25 cellular contexts compared by ENCODE assay signal in genomic region chr12:16281157-16281556, GRCh38. TPM values are rescaled to one million over a fixed set of nuclear protein-coding genes. Genes with fewer than 3 reads are reported as not detected.
A peak's percentile ranks its signal among the peaks of the same experiment; 100 is the strongest.
DNase-seq lines count a peak whose midpoint lies in the region; ATAC-seq, FAIRE-seq and TF ChIP-seq lines count a peak whose summit lies in the region.
"Had no signal": no experiment of that assay in that cellular context is flagged by ENCODE, and none has a peak within 500 bp of the region (broad histone marks: within the 10 kb centered on the region; RNA-seq: fewer than 3 reads in every experiment).

No MANE protein-coding gene starts in this region.

- H3K4me3 ChIP-seq in liver (ENCODE audit: low read depth in 1 of 3, low read length in 3 of 3) (no peak overlapping the region), HepG2 (replicated peaks in 1 of 3; ENCODE audit: insufficient read depth in 1 of 3, low read depth in 2 of 3, low read length in 3 of 3) (no peak overlapping the region), gastroesophageal sphincter (no peak overlapping the region)
- H3K4me3 ChIP-seq: BLaER1 had no signal

- intact Hi-C loops in HepG2 (cut with micrococcal nuclease; ENCODE audit: unreplicated experiment), result no loop called here

- peaks cover 3 to 12% (median 6%) of the 10 kb centered on the region in 3 donors for H3K9me3 Mint-ChIP-seq in T-cell
- H3K9me3 Mint-ChIP-seq: dendritic cell treated with granulocyte-macrophage colony-stimulating factor and Interleukin-4, amounts not matched to agents 40 ng/mL and 50 ng/mL, for 4 days; nephron progenitor cell had no signal

- FAIRE-seq in HepG2 (lab: Jason Lieb, UNC), result no peak
- FAIRE-seq: A204.1 had no signal

- no peaks in the 10 kb centered on the region for H3K36me3 Mint-ChIP-seq in T-cell
- H3K36me3 Mint-ChIP-seq: activated naive CD8-positive, alpha-beta T cell had no signal

- no peaks in the 10 kb centered on the region for H3K79me2 ChIP-seq in HepG2 (ENCODE audit: insufficient read depth, low read length)

- no peak overlapping the region for H2AFZ ChIP-seq in HepG2 (ENCODE audit: low read length)

- no peak overlapping the region for H3K4me2 ChIP-seq in HepG2 (ENCODE audit: low read depth, low read length)
- H3K4me2 ChIP-seq: BLaER1 had no signal

- no TSS peak for BruUV-seq in HepG2 (replicated peaks; lab: Mats Ljungman, UMichigan)

- no peak for DNase-seq in HepG2 (ENCODE audit: low spot score)
- DNase-seq in omental fat pad (ENCODE audit: low spot score), result no peak
- no peak for DNase-seq in T-cell
- DNase-seq in DMS153 (lab: John Stamatoyannopoulos, UW), result no peak
- DNase-seq: activated CD4-positive, alpha-beta T cell treated with anti-CD3 and anti-CD28 coated beads for 36 hours; activated T-cell treated with anti-CD3 and anti-CD28 coated beads, Interleukin-2, amount 50 U/mL, for 72 hours; Caco-2; kidney; NCI-H774; nephron progenitor cell; OCI-M1; SHP77 treated with DMSO at 0.1 percent for 48 hours had no signal

- no peak overlapping the region for H3K4me3 Mint-ChIP-seq in T-cell
- H3K4me3 Mint-ChIP-seq: activated CD4-positive, alpha-beta T cell treated with anti-CD3 and anti-CD28 coated beads for 36 hours; activated naive CD8-positive, alpha-beta T cell; activated T-cell treated with anti-CD3 and anti-CD28 coated beads, Interleukin-2, amount 50 U/mL, for 72 hours; dendritic cell treated with granulocyte-macrophage colony-stimulating factor and Interleukin-4, amounts not matched to agents 40 ng/mL and 50 ng/mL, for 4 days; nephron progenitor cell had no signal

- H3K4me1 Mint-ChIP-seq in T-cell, result no peaks in the 10 kb centered on the region
- H3K4me1 Mint-ChIP-seq: activated CD4-positive, alpha-beta T cell treated with anti-CD3 and anti-CD28 coated beads for 36 hours had no signal

- no peaks in the 10 kb centered on the region for H4K20me1 ChIP-seq in HepG2 (ENCODE audit: insufficient read depth, low read length)
- H4K20me1 ChIP-seq: BLaER1 had no signal

- H3K27me3 Mint-ChIP-seq in T-cell, result no peaks in the 10 kb centered on the region
- H3K27me3 Mint-ChIP-seq: activated CD4-positive, alpha-beta T cell treated with anti-CD3 and anti-CD28 coated beads for 36 hours; activated naive CD8-positive, alpha-beta T cell; dendritic cell treated with granulocyte-macrophage colony-stimulating factor and Interleukin-4, amounts not matched to agents 40 ng/mL and 50 ng/mL, for 4 days had no signal

- TF ChIP-seq POLR2A in HepG2 (IDR thresholded peaks at IDR 0.05; ENCODE audit: insufficient read depth in 1 of 2, low read depth in 2 of 2, low read length in 2 of 2) (no peak), gastroesophageal sphincter (IDR thresholded peaks at IDR 0.05) (no peak)

- in situ Hi-C loops in HepG2 (cut with HindIII; ENCODE audit: extremely low pct_ligation_motif_present, low pct_unique_long_range_greater_than_20kb), result no loop called here

- H3K4me1 ChIP-seq in liver (ENCODE audit: control insufficient read depth in 4 of 4, insufficient read depth in 4 of 4, low read length in 3 of 4), result peaks cover 1 to 15% (median 10%) of the 10 kb centered on the region in 4 donors
- H3K4me1 ChIP-seq in HepG2 (ENCODE audit: insufficient read depth, low read length), result no peaks in the 10 kb centered on the region
- H3K4me1 ChIP-seq in gastroesophageal sphincter, result no peaks in the 10 kb centered on the region
- H3K4me1 ChIP-seq: BLaER1, Caco-2 had no signal

- TF ChIP-seq RAD21 in liver (IDR thresholded peaks at IDR 0.05), result peak; percentile 66 to 72
- TF ChIP-seq RAD21 in HepG2 (CRISPR knock-in tag; IDR thresholded peaks at IDR 0.05), result no peak

- ATAC-seq in HepG2 (no peak), gastroesophageal sphincter (peak; percentile 82), omental fat pad (ENCODE audit: low FRiP score) (peak; percentile 41), GM18867 (IDR thresholded peaks at IDR 0.05; ENCODE audit: unreplicated experiment) (no peak), T-cell (replicated peaks in 1 of 4) (no peak), GM21723 (IDR thresholded peaks at IDR 0.05; ENCODE audit: unreplicated experiment) (no peak)
- ATAC-seq: activated CD4-positive, alpha-beta T cell treated with anti-CD3 and anti-CD28 coated beads for 36 hours; activated T-cell treated with anti-CD3 and anti-CD28 coated beads, Interleukin-2, amount 50 U/mL, for 72 hours had no signal

- no peak overlapping the region for H3K9ac ChIP-seq in liver (ENCODE audit: low read depth in 1 of 2, low read length in 2 of 2)
- no peak overlapping the region for H3K9ac ChIP-seq in HepG2 (ENCODE audit: insufficient read depth, low read depth, low read length)
- H3K9ac ChIP-seq: BLaER1 had no signal

- H3K27ac Mint-ChIP-seq in T-cell, result no peak overlapping the region
- H3K27ac Mint-ChIP-seq: activated CD4-positive, alpha-beta T cell treated with anti-CD3 and anti-CD28 coated beads for 36 hours; activated naive CD8-positive, alpha-beta T cell; activated T-cell treated with anti-CD3 and anti-CD28 coated beads, Interleukin-2, amount 50 U/mL, for 72 hours; dendritic cell treated with granulocyte-macrophage colony-stimulating factor and Interleukin-4, amounts not matched to agents 40 ng/mL and 50 ng/mL, for 4 days; nephron progenitor cell had no signal

- H3K27ac ChIP-seq in liver (ENCODE audit: low read depth in 1 of 2, low read length in 2 of 2), result peak overlapping the region; percentile 48 to 85
- no peak overlapping the region for H3K27ac ChIP-seq in HepG2 (ENCODE audit: extremely low read length, insufficient read depth, low read length)
- H3K27ac ChIP-seq in gastroesophageal sphincter, result no peak overlapping the region
- H3K27ac ChIP-seq: BLaER1 had no signal

- POLR2A ChIA-PET in HepG2 (lab: Yijun Ruan, JAX), result no interaction called here
- POLR2A ChIA-PET in T-cell (lab: Charles Lee), result no interaction called here

- TF ChIP-seq EP300 in HepG2 (IDR thresholded peaks at IDR 0.05; ENCODE audit: low read depth in 2 of 2, low read length in 2 of 2) (no peak), HepG2 (CRISPR knock-in tag; IDR thresholded peaks at IDR 0.05; ENCODE audit: borderline replicate concordance) (no peak), gastroesophageal sphincter (IDR thresholded peaks at IDR 0.05) (no peak)

- no peaks in the 10 kb centered on the region for H3K9me3 ChIP-seq in liver (ENCODE audit: control insufficient read depth in 4 of 4, low read length in 3 of 4)
- H3K9me3 ChIP-seq in HepG2 (ENCODE audit: low read length), result no peaks in the 10 kb centered on the region
- H3K9me3 ChIP-seq in gastroesophageal sphincter, result no peaks in the 10 kb centered on the region
- H3K9me3 ChIP-seq: BLaER1, Caco-2 had no signal

- 23% methylated on average over 3 of the region's 3 CpGs for WGBS in liver
- 2% methylated on average over 3 of the region's 3 CpGs for WGBS in HepG2 (ENCODE audit: low lambda C conversion rate)
- WGBS in gastroesophageal sphincter (ENCODE audit: low coverage in 1 of 2), 2 donors, result 48 to 70% methylated on average over 3 of the region's 3 CpGs

- TF ChIP-seq CTCF in liver (IDR thresholded peaks at IDR 0.05; ENCODE audit: low read depth, low read length, missing input control) (no peak), HepG2 (CRISPR knock-in tag; IDR thresholded peaks at IDR 0.05) (no peak), gastroesophageal sphincter (IDR thresholded peaks at IDR 0.05) (no peak), omental fat pad (IDR thresholded peaks at IDR 0.05) (no peak)

- no peaks in the 10 kb centered on the region for H3K36me3 ChIP-seq in liver (ENCODE audit: control insufficient read depth in 4 of 4, insufficient read depth in 3 of 4, low read depth in 1 of 4, low read length in 3 of 4)
- no peaks in the 10 kb centered on the region for H3K36me3 ChIP-seq in HepG2 (replicated peaks in 1 of 2; ENCODE audit: control insufficient read depth in 1 of 2, insufficient read depth in 2 of 2, low read length in 2 of 2)
- no peaks in the 10 kb centered on the region for H3K36me3 ChIP-seq in gastroesophageal sphincter
- H3K36me3 ChIP-seq: BLaER1 had no signal

- CTCF ChIA-PET in HepG2 (lab: Yijun Ruan, JAX; ENCODE audit: low intra/inter-chr PET ratio, low total read pairs), result no interaction called here
- CTCF ChIA-PET in T-cell (lab: Charles Lee), result no interaction called here

- H3K27me3 ChIP-seq in liver (ENCODE audit: control insufficient read depth in 4 of 4, insufficient read depth in 4 of 4, low read length in 3 of 4), result no peaks in the 10 kb centered on the region
- no peaks in the 10 kb centered on the region for H3K27me3 ChIP-seq in HepG2 (ENCODE audit: control insufficient read depth in 1 of 2, insufficient read depth in 2 of 2, low read length in 2 of 2)
- H3K27me3 ChIP-seq in gastroesophageal sphincter, result no peaks in the 10 kb centered on the region
- H3K27me3 ChIP-seq: BLaER1 had no signal

TF ChIP-seq in HepG2, 621 proteins besides CTCF, POLR2A, EP300 and RAD21 (continues in another document):
- TF ChIP-seq SKI (IDR thresholded peaks at IDR 0.05; ENCODE audit: partially characterized antibody), result no peak
- no peak for TF ChIP-seq TEAD3 (CRISPR knock-in tag; optimal IDR thresholded peaks at IDR 0.05; ENCODE audit: borderline replicate concordance)
- no peak for TF ChIP-seq KDM6A (CRISPR knock-in tag; IDR thresholded peaks at IDR 0.05; ENCODE audit: low read depth)

RNA-seq across cellular contexts. Expression of gene SLC15A5, which starts 3.7 kb away (rescaled TPM):
- total RNA-seq in liver (not detected), HepG2 (2016; rRNA removed; fragmentation: Illumina TruSeq; extraction: Trizol) (not detected in 2 replicates), gastroesophageal sphincter (not detected), omental fat pad (under 1 TPM in 1 of 4 donors, not detected in 3; 0.50 TPM), T-cell (not detected)
- polyA plus RNA-seq in liver (not detected), HepG2 (2011; rRNA removed) (not detected in 2 replicates)
- total RNA-seq in HepG2 (2016; cell fraction: cytosol; rRNA removed; fragmentation: Illumina TruSeq; extraction: Trizol; ENCODE audit: low read depth), result not detected in 2 replicates
- total RNA-seq in HepG2 (2016; cell fraction: insoluble cytoplasmic fraction; rRNA removed; fragmentation: Illumina TruSeq; extraction: Trizol), result not detected in 2 replicates
- total RNA-seq in HepG2 (2016; cell fraction: membrane; rRNA removed; fragmentation: Illumina TruSeq; extraction: Trizol), result not detected in 2 replicates
- total RNA-seq in HepG2 (2016; cell fraction: nucleus; rRNA removed; fragmentation: Illumina TruSeq; extraction: Trizol), result not detected in 2 replicates
- polyA plus RNA-seq in HepG2 (2011; cell fraction: cytosol; rRNA removed), result not detected in 2 replicates
- polyA plus RNA-seq in HepG2 (2011; cell fraction: nucleus; rRNA removed), result not detected in 2 replicates
- not detected in 2 replicates for polyA plus RNA-seq in HepG2 (2012)
- not detected in 2 replicates for polyA plus RNA-seq in HepG2 (2016; cell fraction: cytosol; fragmentation: Illumina TruSeq; extraction: Trizol; ENCODE audit: low read depth)
- not detected in 2 replicates for polyA plus RNA-seq in HepG2 (2016; cell fraction: insoluble cytoplasmic fraction; fragmentation: Illumina TruSeq; extraction: Trizol; ENCODE audit: low read depth)
- not detected in 2 replicates for polyA plus RNA-seq in HepG2 (2016; cell fraction: membrane; fragmentation: Illumina TruSeq; extraction: Trizol; ENCODE audit: low read depth)
- polyA plus RNA-seq in HepG2 (2016; cell fraction: nucleus; fragmentation: Illumina TruSeq; extraction: Trizol; ENCODE audit: insufficient read depth, low read depth), result not detected in 2 replicates
- not detected in 2 replicates for polyA minus RNA-seq in HepG2 (2011; rRNA and poly(A)+ RNA removed; ENCODE audit: low replicate concordance)
- polyA minus RNA-seq in HepG2 (2011; cell fraction: cytosol; rRNA and poly(A)+ RNA removed), result not detected in 2 replicates
- not detected in 2 replicates for polyA minus RNA-seq in HepG2 (2011; cell fraction: nucleus; rRNA and poly(A)+ RNA removed)
- total RNA-seq: activated CD4-positive, alpha-beta T cell treated with anti-CD3 and anti-CD28 coated beads for 36 hours; activated CD8-positive, alpha-beta memory T cell treated with anti-CD3 and anti-CD28 coated beads for 36 hours; activated T-cell treated with anti-CD3 and anti-CD28 coated beads, Interleukin-2, amount 50 U/mL, for 72 hours; Caco-2; fibroblast of villous mesenchyme; H4; kidney; posterior vena cava; ureter had no signal

Comparison
In these comparisons a context has a peak if more than half of its experiments do, and no peak if none do; other contexts are left out.
1. H3K27ac ChIP-seq: peak in liver (2 of 2); none in HepG2 (single experiment) and gastroesophageal sphincter (0 of 4).
2. ATAC-seq: peak in gastroesophageal sphincter (single experiment) and omental fat pad (single experiment); none in HepG2 (single experiment), GM18867 (single experiment), T-cell (0 of 4) and GM21723 (single experiment).